1 cellular context compared by ENCODE assay signal in the genomic region with DNA sequence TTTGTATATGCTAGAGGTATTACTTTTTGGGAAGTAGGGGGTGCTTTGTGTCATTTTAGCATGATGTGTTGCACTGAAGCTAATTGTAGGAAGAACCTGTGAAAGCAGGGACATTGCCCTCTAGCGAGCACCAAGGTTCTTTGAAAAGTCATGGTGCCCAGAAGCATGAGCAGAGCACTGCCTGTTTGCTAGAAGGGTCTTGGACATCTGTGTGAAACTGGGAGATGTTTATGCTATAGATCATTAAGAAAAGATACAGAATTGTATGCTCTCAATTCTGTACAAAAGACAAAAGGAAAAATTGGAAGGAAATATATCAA.
TF ChIP-seq lines count a peak whose summit lies in the region.

No MANE protein-coding gene starts in this region.

TF ChIP-seq in GM23338, 12 proteins besides CTCF, POLR2A, EP300 and RAD21:
- TF ChIP-seq, protein P1, sequence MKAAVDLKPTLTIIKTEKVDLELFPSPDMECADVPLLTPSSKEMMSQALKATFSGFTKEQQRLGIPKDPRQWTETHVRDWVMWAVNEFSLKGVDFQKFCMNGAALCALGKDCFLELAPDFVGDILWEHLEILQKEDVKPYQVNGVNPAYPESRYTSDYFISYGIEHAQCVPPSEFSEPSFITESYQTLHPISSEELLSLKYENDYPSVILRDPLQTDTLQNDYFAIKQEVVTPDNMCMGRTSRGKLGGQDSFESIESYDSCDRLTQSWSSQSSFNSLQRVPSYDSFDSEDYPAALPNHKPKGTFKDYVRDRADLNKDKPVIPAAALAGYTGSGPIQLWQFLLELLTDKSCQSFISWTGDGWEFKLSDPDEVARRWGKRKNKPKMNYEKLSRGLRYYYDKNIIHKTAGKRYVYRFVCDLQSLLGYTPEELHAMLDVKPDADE (IDR thresholded peaks at IDR 0.05): no peak
- TF ChIP-seq ZNF331 (CRISPR knock-in tag; IDR thresholded peaks at IDR 0.05; ENCODE audit: low read depth) (no peak), JUNB (IDR thresholded peaks at IDR 0.05; ENCODE audit: unreplicated experiment) (no peak)
